In the genomic region with DNA sequence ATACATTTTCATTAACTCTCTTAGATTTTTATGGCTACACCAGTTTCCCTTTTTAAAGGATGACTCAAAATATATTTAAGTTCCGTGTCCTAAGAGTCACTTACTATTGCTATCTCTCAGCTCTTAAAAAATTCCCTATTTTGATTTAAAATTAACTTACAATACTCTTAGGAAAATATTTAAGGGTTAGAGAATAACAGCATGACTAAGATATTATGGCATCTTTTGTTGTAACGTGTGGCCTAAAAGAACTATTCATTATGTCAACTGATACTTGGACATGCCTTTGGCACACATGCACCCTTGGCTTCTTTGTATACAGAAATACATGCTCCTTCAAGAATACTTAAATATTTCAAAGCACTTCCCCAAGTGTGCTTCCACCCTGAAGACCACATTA, we compare ENCODE assay signal across 1 cellular context.
TF ChIP-seq lines count a peak whose summit lies in the region.

No MANE protein-coding gene starts in this region.

TF ChIP-seq in IMR-90, 13 proteins besides CTCF, POLR2A, EP300 and RAD21 (continued from another document):
- TF ChIP-seq, protein P1, sequence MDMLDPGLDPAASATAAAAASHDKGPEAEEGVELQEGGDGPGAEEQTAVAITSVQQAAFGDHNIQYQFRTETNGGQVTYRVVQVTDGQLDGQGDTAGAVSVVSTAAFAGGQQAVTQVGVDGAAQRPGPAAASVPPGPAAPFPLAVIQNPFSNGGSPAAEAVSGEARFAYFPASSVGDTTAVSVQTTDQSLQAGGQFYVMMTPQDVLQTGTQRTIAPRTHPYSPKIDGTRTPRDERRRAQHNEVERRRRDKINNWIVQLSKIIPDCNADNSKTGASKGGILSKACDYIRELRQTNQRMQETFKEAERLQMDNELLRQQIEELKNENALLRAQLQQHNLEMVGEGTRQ (IDR thresholded peaks at IDR 0.05; ENCODE audit: low read depth, low read length) = no peak
- TF ChIP-seq MAFK (IDR thresholded peaks at IDR 0.05; ENCODE audit: low read depth, low read length) = no peak
TF ChIP-seq in IMR-90: peak in this region for 0.
